In genomic region chr3:8506611-8507061, GRCh38 we compare ENCODE assay signal across 1 cellular context.
TF ChIP-seq lines count a peak whose summit lies in the region.

No MANE protein-coding gene starts in this region.

TF ChIP-seq in IMR-90, 13 proteins besides CTCF, POLR2A, EP300 and RAD21:
- peak; percentile 51; the same call in 1 of the 2 replicates for TF ChIP-seq BHLHE40 (IDR thresholded peaks at IDR 0.05; ENCODE audit: low read depth, low read length)
- TF ChIP-seq CHD1 (IDR thresholded peaks at IDR 0.05; ENCODE audit: low read depth, low read length) = no peak
- peak; percentile 80 for TF ChIP-seq FOS (IDR thresholded peaks at IDR 0.05; ENCODE audit: low read depth, low read length)
- no peak for TF ChIP-seq MAZ (IDR thresholded peaks at IDR 0.05; ENCODE audit: borderline replicate concordance, low read depth, low read length)
- no peak for TF ChIP-seq NFE2L2 (IDR thresholded peaks at IDR 0.05; ENCODE audit: low read depth, low read length)
